17 cellular contexts compared by ENCODE assay signal in genomic region chr17:74855323-74855722, GRCh38. TPM values are rescaled to one million over a fixed set of nuclear protein-coding genes. Genes with fewer than 3 reads are reported as not detected.
DNase-seq lines count a peak whose midpoint lies in the region; ATAC-seq, FAIRE-seq and TF ChIP-seq lines count a peak whose summit lies in the region.
"Had no signal": no experiment of that assay in that cellular context is flagged by ENCODE, and none has a peak within 500 bp of the region (broad histone marks: within the 10 kb centered on the region; RNA-seq: fewer than 3 reads in every experiment).

No MANE protein-coding gene starts in this region.

- H3K36me3 ChIP-seq in right atrium auricular region (no peaks in the 10 kb centered on the region), HEK293 (ENCODE audit: control insufficient read depth in 2 of 2, insufficient read depth in 1 of 2, low read length in 2 of 2) (no peaks in the 10 kb centered on the region), K562 (ENCODE audit: control insufficient read depth, insufficient read depth, low read length) (no peaks in the 10 kb centered on the region)

- no peak for TF ChIP-seq POLR2A in K562 (conservative IDR thresholded peaks at IDR 0.05)

- TF ChIP-seq CTCF in right atrium auricular region (IDR thresholded peaks at IDR 0.05) (no peak), HEK293 (tag by site-specific recombination; IDR thresholded peaks at IDR 0.05) (no peak), K562 (IDR thresholded peaks at IDR 0.05 in 2 of 3, conservative IDR thresholded peaks at IDR 0.05 in 1 of 3; ENCODE audit: insufficient read depth in 2 of 3, low read depth in 1 of 3, low read length in 3 of 3) (no peak)

- H3K4me1 ChIP-seq in right atrium auricular region = peaks cover 0 to 29% of the 10 kb centered on the region in 2 donors
- peaks cover 5% of the 10 kb centered on the region; the same call in 1 of the 2 replicates for H3K4me1 ChIP-seq in HEK293 (ENCODE audit: control insufficient read depth, insufficient read depth, low read length)
- H3K4me1 ChIP-seq in K562 (replicated peaks in 1 of 2; ENCODE audit: control insufficient read depth in 2 of 2, insufficient read depth in 2 of 2, low read length in 2 of 2) = peaks cover 0 to 43% of the 10 kb centered on the region in 2 experiments; a peak in 2 of 5 replicates

- no peak overlapping the region for H3K4me2 ChIP-seq in K562 (ENCODE audit: insufficient read depth, low read length)

- H3K9me3 ChIP-seq in right atrium auricular region (no peaks in the 10 kb centered on the region), HEK293 (ENCODE audit: control insufficient read depth, insufficient read depth, low read depth, low read length) (no peaks in the 10 kb centered on the region), K562 (replicated peaks; ENCODE audit: control insufficient read depth, insufficient read depth, low read depth, low read length) (no peaks in the 10 kb centered on the region)
- H3K9me3 ChIP-seq: Caco-2 had no signal

- no peak overlapping the region for H2AFZ ChIP-seq in K562 (ENCODE audit: low read depth, low read length)

- H4K20me1 ChIP-seq in K562 (replicated peaks; ENCODE audit: control insufficient read depth, insufficient read depth, low read length) = 0 out of 2 replicates have a peak, but pooled peaks cover 3% of the 10 kb centered on the region

- BruUV-seq in K562 (replicated peaks; lab: Mats Ljungman, UMichigan) = no TSS peak

- DNase-seq in right atrium auricular region (ENCODE audit: low spot score) = no peak
- no peak for DNase-seq in Right ventricle myocardium superior
- DNase-seq in K562 (ENCODE audit: extremely low read depth in 1 of 4, low spot score in 3 of 4) = no peak
- no peak for DNase-seq in 8988T
- no peak for DNase-seq in stimulated activated CD8-positive, alpha-beta memory T cell treated with anti-CD3 and anti-CD28 coated beads, Interleukin-4, amount 100 ng/mL, for 48 hours
- DNase-seq: AML-193; Caco-2; CD4-positive, alpha-beta T cell; DMS79 treated with DMSO at 0.1 percent for 48 hours; GF-D8; GOT3; H9 had no signal

- H3K27me3 ChIP-seq in right atrium auricular region (peaks cover 7% of the 10 kb centered on the region in 2 donors), K562 (ENCODE audit: control insufficient read depth in 2 of 2, insufficient read depth in 2 of 2, low read length in 2 of 2) (peaks cover 0 to 37% of the 10 kb centered on the region in 2 experiments; a peak in 2 of 5 replicates)

- no peaks in the 10 kb centered on the region for H3K79me2 ChIP-seq in K562 (ENCODE audit: control insufficient read depth, insufficient read depth, low read length)

- 18% methylated on average over 3 of the region's 4 CpGs for WGBS in K562 (ENCODE audit: insufficient coverage, low coverage, missing lambda C conversion rate)

- H3K9ac ChIP-seq in K562 (ENCODE audit: insufficient read depth in 1 of 2, low read depth in 2 of 2, low read length in 2 of 2) = no peak overlapping the region

- TF ChIP-seq RAD21 in K562 (CRISPR knock-in tag; conservative IDR thresholded peaks at IDR 0.05 in 1 of 2, IDR thresholded peaks at IDR 0.05 in 1 of 2) = no peak

- H3K4me3 ChIP-seq in right atrium auricular region = no peak overlapping the region
- no peak overlapping the region for H3K4me3 ChIP-seq in HEK293 (ENCODE audit: low read depth, low read length)
- no peak overlapping the region for H3K4me3 ChIP-seq in K562

- CTCF ChIA-PET in HEK293 (lab: Yijun Ruan, JAX) = interaction anchor here (0.9 to 14.4 kb wide), 6 partner anchors 10 to 110 kb away, joined by 3 to 338 read pairs (median 8); partner anchors contain the start of genes FDXR and NAT9
- CTCF ChIA-PET in K562 (lab: Yijun Ruan, JAX; ENCODE audit: low intra/inter-chr PET ratio) = no interaction called here

- no peak for FAIRE-seq in K562 (lab: Jason Lieb, UNC)
- FAIRE-seq: A204.1, D721Med had no signal

- POLR2A ChIA-PET in HEK293 (lab: Yijun Ruan, JAX) = interaction anchor here (0.5 kb wide), 1 partner anchor 66 kb away, joined by 3 read pairs; no protein-coding TSS in a partner anchor
- POLR2A ChIA-PET in K562 (lab: Yijun Ruan, JAX) = interaction anchor here (1.0 to 1.8 kb wide), 2 partner anchors 12 to 88 kb away, joined by 3 to 6 read pairs; no protein-coding TSS in a partner anchor

- intact Hi-C loops in Right ventricle myocardium superior (cut with DNase I) = no loop called here
- intact Hi-C loops in K562 (cut with micrococcal nuclease) = no loop called here

- TF ChIP-seq EP300 in K562 (IDR thresholded peaks at IDR 0.05; ENCODE audit: low read length) = no peak

- ATAC-seq in Right ventricle myocardium superior (ENCODE audit: poor library complexity) (no peak), K562 (no peak)

- in situ Hi-C loops in K562 (cut with MboI) = loop anchor here (5.0 kb wide), 1 partner anchor 63 kb away; no protein-coding TSS in a partner anchor

- H3K27ac ChIP-seq in right atrium auricular region (peak overlapping the region; percentile 47 to 69), HEK293 (ENCODE audit: extremely low read depth, low read depth, low read length) (no peak overlapping the region), K562 (ENCODE audit: extremely low read depth, low read depth, low read length) (no peak overlapping the region)
- H3K27ac ChIP-seq: C4-2B had no signal

- no peaks in the 10 kb centered on the region for H3K9me1 ChIP-seq in K562 (ENCODE audit: control insufficient read depth, insufficient read depth, low read length)

TF ChIP-seq in K562, 482 proteins besides CTCF, POLR2A, EP300 and RAD21 (continues in another document):
- no peak for TF ChIP-seq MBD2 (IDR thresholded peaks at IDR 0.05; ENCODE audit: borderline replicate concordance, low read depth)

RNA-seq across cellular contexts. Expression of gene GRIN2C, which starts 4.4 kb away (rescaled TPM):
- total RNA-seq in right atrium auricular region (10 to 100 TPM; 27.6 to 34.4 TPM), Right ventricle myocardium superior (0.65 TPM), K562 (2014; rRNA removed) (under 0.01 and 0.16 TPM in 2 replicates), K562 (2014; rRNA removed; fragmentation: Illumina TruSeq; extraction: Trizol) (0.03 and 0.04 TPM in 2 replicates), K562 (2015; rRNA removed; fragmentation: Illumina TruSeq; extraction: Trizol) (0.07 and 0.08 TPM in 2 replicates), K562 (2021) (0.33 and 0.40 TPM in 2 replicates)
- 1.3 and 4.1 TPM in 2 replicates for total RNA-seq in K562 (2011; cell fraction: chromatin; rRNA removed; ENCODE audit: low replicate concordance)
- total RNA-seq in K562 (2011; cell fraction: nucleolus; rRNA removed) = 0.66 and 1.7 TPM in 2 replicates
- total RNA-seq in K562 (2011; cell fraction: nucleoplasm; rRNA removed) = 1.2 and 1.5 TPM in 2 replicates
- polyA plus RNA-seq in K562 (2011; rRNA removed) (0.08 and 0.10 TPM in 2 replicates), K562 (2014; fragmentation: Illumina TruSeq; extraction: Trizol) (0.10 TPM in 1 of 2 replicates, not detected in the other), K562 (2014; fragmentation: Nextera tagmentation; extraction: Ambion mirVana) (not detected), K562 (2014; rRNA removed) (0.08 and 0.20 TPM in 2 replicates)
- polyA plus RNA-seq in K562 (2011; cell fraction: cytosol; rRNA removed) = 0.04 and 0.06 TPM in 2 replicates
- polyA plus RNA-seq in K562 (2011; cell fraction: nucleus; rRNA removed) = 0.29 and 0.68 TPM in 2 replicates
- 0.16 and 0.66 TPM in 2 replicates for polyA plus RNA-seq in K562 (2012)
- polyA minus RNA-seq in K562 (2011; rRNA and poly(A)+ RNA removed) = 0.06 TPM in 1 of 2 replicates, not detected in the other
- not detected in 2 replicates for polyA minus RNA-seq in K562 (2011; cell fraction: cytosol; rRNA and poly(A)+ RNA removed)
- 0.11 and 0.27 TPM in 2 replicates for polyA minus RNA-seq in K562 (2011; cell fraction: nucleus; rRNA and poly(A)+ RNA removed)
- total RNA-seq: CD4-positive, alpha-beta T cell had no signal

RNA-seq across cellular contexts. Expression of gene FDXR, which starts 17.5 kb away (rescaled TPM):
- total RNA-seq in right atrium auricular region = 1 to 10 TPM; 4.1 to 7.9 TPM
- total RNA-seq in Right ventricle myocardium superior = 4.6 TPM
- 26.1 and 46.4 TPM in 2 replicates for total RNA-seq in K562 (2011; cell fraction: chromatin; rRNA removed; ENCODE audit: low replicate concordance)
- 39.0 and 42.5 TPM in 2 replicates for total RNA-seq in K562 (2011; cell fraction: nucleolus; rRNA removed)
- 25.0 and 34.7 TPM in 2 replicates for total RNA-seq in K562 (2011; cell fraction: nucleoplasm; rRNA removed)
- total RNA-seq in K562 (2014; rRNA removed) = 62.2 and 76.4 TPM in 2 replicates
- total RNA-seq in K562 (2014; rRNA removed; fragmentation: Illumina TruSeq; extraction: Trizol) = 8.7 and 14.3 TPM in 2 replicates
- 40.6 and 46.1 TPM in 2 replicates for total RNA-seq in K562 (2015; rRNA removed; fragmentation: Illumina TruSeq; extraction: Trizol)
- 68.7 and 70.7 TPM in 2 replicates for total RNA-seq in K562 (2021)
- polyA plus RNA-seq in K562 (2011; rRNA removed) = 25.4 and 30.9 TPM in 2 replicates
- 27.8 and 83.2 TPM in 2 replicates for polyA plus RNA-seq in K562 (2011; cell fraction: cytosol; rRNA removed)
- polyA plus RNA-seq in K562 (2011; cell fraction: nucleus; rRNA removed) = 47.6 and 91.7 TPM in 2 replicates
- polyA plus RNA-seq in K562 (2012) = 64.0 and 126 TPM in 2 replicates
- 13.6 and 40.4 TPM in 2 replicates for polyA plus RNA-seq in K562 (2014; fragmentation: Illumina TruSeq; extraction: Trizol)
- 1 to 10 TPM in 1 of 2 experiments, under 1 TPM in 1; 0.89 to 2.8 TPM for polyA plus RNA-seq in K562 (2014; fragmentation: Nextera tagmentation; extraction: Ambion mirVana)
- 58.6 and 62.9 TPM in 2 replicates for polyA plus RNA-seq in K562 (2014; rRNA removed)
- polyA minus RNA-seq in K562 (2011; rRNA and poly(A)+ RNA removed) = 5.2 and 10.6 TPM in 2 replicates
- 20.5 and 30.2 TPM in 2 replicates for polyA minus RNA-seq in K562 (2011; cell fraction: cytosol; rRNA and poly(A)+ RNA removed)
- polyA minus RNA-seq in K562 (2011; cell fraction: nucleus; rRNA and poly(A)+ RNA removed) = 22.8 and 27.3 TPM in 2 replicates

RNA-seq across cellular contexts. Expression of gene FADS6, which starts 38.1 kb away (rescaled TPM):
- total RNA-seq in right atrium auricular region = not detected
- not detected for total RNA-seq in Right ventricle myocardium superior
- not detected in 2 replicates for total RNA-seq in K562 (2011; cell fraction: chromatin; rRNA removed; ENCODE audit: low replicate concordance)
- total RNA-seq in K562 (2011; cell fraction: nucleolus; rRNA removed) = 0.26 TPM in 1 of 2 replicates, not detected in the other
- 0.29 TPM in 1 of 2 replicates, not detected in the other for total RNA-seq in K562 (2011; cell fraction: nucleoplasm; rRNA removed)
- total RNA-seq in K562 (2014; rRNA removed) = not detected in 2 replicates
- not detected in 2 replicates for total RNA-seq in K562 (2014; rRNA removed; fragmentation: Illumina TruSeq; extraction: Trizol)
- total RNA-seq in K562 (2015; rRNA removed; fragmentation: Illumina TruSeq; extraction: Trizol) = 0.22 TPM in 1 of 2 replicates, not detected in the other
- total RNA-seq in K562 (2021) = not detected in 2 replicates
- polyA plus RNA-seq in K562 (2011; rRNA removed) = 0.12 and 0.18 TPM in 2 replicates
- 0.13 and 0.36 TPM in 2 replicates for polyA plus RNA-seq in K562 (2011; cell fraction: cytosol; rRNA removed)
- polyA plus RNA-seq in K562 (2011; cell fraction: nucleus; rRNA removed) = 0.07 and 0.44 TPM in 2 replicates
- 0.08 and 0.22 TPM in 2 replicates for polyA plus RNA-seq in K562 (2012)
- polyA plus RNA-seq in K562 (2014; fragmentation: Illumina TruSeq; extraction: Trizol) = not detected in 2 replicates
- polyA plus RNA-seq in K562 (2014; fragmentation: Nextera tagmentation; extraction: Ambion mirVana) = not detected
- polyA plus RNA-seq in K562 (2014; rRNA removed) = not detected in 2 replicates
- polyA minus RNA-seq in K562 (2011; rRNA and poly(A)+ RNA removed) = not detected in 2 replicates
- polyA minus RNA-seq in K562 (2011; cell fraction: cytosol; rRNA and poly(A)+ RNA removed) = 0.38 TPM in 1 of 2 replicates, not detected in the other
- polyA minus RNA-seq in K562 (2011; cell fraction: nucleus; rRNA and poly(A)+ RNA removed) = not detected in 2 replicates
- total RNA-seq: CD4-positive, alpha-beta T cell had no signal
- polyA plus RNA-seq: BJ had no signal

Comparison
In these comparisons a context has a peak if more than half of its experiments do, and no peak if none do; other contexts are left out.
1. RNA of gene GRIN2C, which starts 4.4 kb away (total RNA-seq): 27.6 to 34.4 TPM in right atrium auricular region; 0.65 TPM in Right ventricle myocardium superior (single experiment) and under 0.01 to 4.1 TPM in K562; every median in the first group is over 4 times any median in the second.
2. H3K27ac ChIP-seq: peak in right atrium auricular region (2 of 2); none in HEK293 (single experiment) and K562 (single experiment).